In the genomic region with DNA sequence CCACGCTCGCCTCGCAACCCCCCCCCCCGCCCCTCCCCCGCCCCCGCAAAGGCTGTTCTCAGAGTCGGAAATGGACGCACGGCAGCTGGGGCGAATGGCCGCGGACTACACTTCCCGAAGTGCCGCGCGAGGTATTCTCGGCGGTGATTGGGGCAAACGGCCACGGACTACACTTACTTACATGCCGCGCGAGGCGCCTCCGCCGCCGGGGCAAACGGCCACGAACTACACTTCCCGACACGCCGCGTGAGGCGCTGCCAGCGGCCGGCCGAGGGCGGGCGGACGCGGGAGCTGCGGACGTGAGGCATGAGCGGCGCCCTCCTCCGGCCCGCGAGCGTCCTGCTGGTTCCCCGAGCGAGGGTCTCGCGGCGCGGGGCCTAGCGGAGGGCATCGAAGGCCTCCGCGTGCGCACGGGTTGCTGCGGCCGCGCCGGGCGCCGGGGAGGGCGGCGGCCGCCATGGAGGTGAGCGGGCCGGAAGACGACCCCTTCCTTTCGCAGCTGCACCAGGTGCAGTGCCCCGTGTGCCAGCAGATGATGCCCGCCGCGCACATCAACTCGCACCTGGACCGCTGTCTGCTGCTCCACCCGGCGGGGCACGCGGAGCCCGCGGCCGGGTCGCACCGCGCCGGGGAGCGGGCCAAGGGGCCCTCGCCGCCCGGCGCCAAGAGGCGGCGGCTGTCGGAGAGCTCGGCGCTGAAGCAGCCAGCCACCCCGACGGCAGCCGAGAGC, we compare ENCODE assay signal across 8 cellular contexts. TPM values are rescaled to one million over a fixed set of nuclear protein-coding genes. Genes with fewer than 3 reads are reported as not detected.
DNase-seq lines count a peak whose midpoint lies in the region; ATAC-seq and TF ChIP-seq lines count a peak whose summit lies in the region.

A gene (plus strand): TSS at position 228 of the 730 bp plus-strand sequence. CDS start 230 bp downstream, at position 458.

- peaks cover 13% of the 10 kb centered on the region for H3K36me3 Mint-ChIP-seq in nephron progenitor cell (ENCODE audit: low read depth)

- H3K4me1 ChIP-seq in Loucy (ENCODE audit: insufficient read depth, low read length, poor library complexity, severe bottlenecking): peaks cover 49% of the 10 kb centered on the region

- H3K27ac Mint-ChIP-seq in nephron progenitor cell: peak within 1 kb of the TSS; percentile 99
- peak within 1 kb of the TSS; percentile 97 to 99 for H3K27ac Mint-ChIP-seq in stimulated activated naive CD8-positive, alpha-beta T cell treated with anti-CD3 and anti-CD28 coated beads, Interleukin-15, amount 100 ng/mL, for 72 hours

- H3K4me2 ChIP-seq in Loucy (ENCODE audit: low read depth, low read length, poor library complexity, severe bottlenecking): peak within 1 kb of the TSS; percentile 84

- DNase-seq in ELF-1 (ENCODE audit: low read depth, low spot score) (peak; percentile 98), H7 (peak; percentile 97), fibroblast of the aortic adventitia (ENCODE audit: low read depth) (peak; percentile 99), nephron progenitor cell (peak; percentile 93)
- DNase-seq in activated effector memory CD4-positive, alpha-beta T cell treated with Interleukin-2 at 50 U/mL for 16 hours: peak; percentile 95
- peak; percentile 97 to 98 for DNase-seq in stimulated activated naive CD8-positive, alpha-beta T cell treated with anti-CD3 and anti-CD28 coated beads, Interleukin-15, amount 100 ng/mL, for 72 hours

- H3K4me3 ChIP-seq in H7 (ENCODE audit: insufficient read depth, low read depth, low read length) (peak within 1 kb of the TSS; percentile 95), Loucy (ENCODE audit: low read length, poor library complexity, severe bottlenecking) (peak within 1 kb of the TSS; percentile 98), fibroblast of the aortic adventitia (ENCODE audit: low read depth, low read length) (peak within 1 kb of the TSS; percentile 95)

- no peaks in the 10 kb centered on the region for H3K9me2 ChIP-seq in Loucy (replicated peaks; ENCODE audit: low read depth, low read length)

- H3K27me3 ChIP-seq in H7 (ENCODE audit: control insufficient read depth, insufficient read depth, low read length) (peaks cover 1% of the 10 kb centered on the region; the same call in 1 of the 2 replicates), Loucy (ENCODE audit: insufficient read depth, low read length, poor library complexity, severe bottlenecking) (no peaks in the 10 kb centered on the region)

- peak; percentile 76 for TF ChIP-seq POLR2A in Raji (IDR thresholded peaks at IDR 0.05; ENCODE audit: insufficient read depth, low read depth, low read length)

- peaks cover 9% of the 10 kb centered on the region for H3K9me3 Mint-ChIP-seq in nephron progenitor cell
- H3K9me3 Mint-ChIP-seq in stimulated activated naive CD8-positive, alpha-beta T cell treated with anti-CD3 and anti-CD28 coated beads, Interleukin-15, amount 100 ng/mL, for 72 hours: no peaks in the 10 kb centered on the region

- H3K36me3 ChIP-seq in H7 (replicated peaks; ENCODE audit: control insufficient read depth, insufficient read depth, low read length): peaks cover 2% of the 10 kb centered on the region
- H3K36me3 ChIP-seq in Loucy (ENCODE audit: insufficient read depth, low read length): no peaks in the 10 kb centered on the region

- peaks cover 42% of the 10 kb centered on the region for H4K20me1 ChIP-seq in Loucy (ENCODE audit: insufficient read depth, low read length, poor library complexity, severe bottlenecking)

- no peaks in the 10 kb centered on the region for H3K9me3 ChIP-seq in Loucy (ENCODE audit: insufficient read depth, low read depth, low read length)

- peak within 1 kb of the TSS; percentile 81 for H3K9ac ChIP-seq in Loucy (ENCODE audit: low read depth, low read length, poor library complexity, severe bottlenecking)

- H3K79me2 ChIP-seq in Loucy (ENCODE audit: insufficient read depth, low read length): peaks cover 48% of the 10 kb centered on the region

- peak; percentile 59 for TF ChIP-seq CTCF in Loucy (conservative IDR thresholded peaks at IDR 0.05; ENCODE audit: low read length)
- TF ChIP-seq CTCF in fibroblast of the aortic adventitia (IDR thresholded peaks at IDR 0.05; ENCODE audit: insufficient read depth, low read length): peak; percentile 59
- TF ChIP-seq CTCF in nephron progenitor cell (IDR thresholded peaks at IDR 0.05): peak; percentile 44

- H2AFZ ChIP-seq in Loucy (ENCODE audit: low read length): peak within 1 kb of the TSS; percentile 83

- H3F3A ChIP-seq in Loucy (ENCODE audit: low read depth): 0 out of 2 replicates have a peak, but pooled peaks cover 3% of the 10 kb centered on the region

- peak within 1 kb of the TSS; percentile 85 for H3K4me3 Mint-ChIP-seq in nephron progenitor cell
- H3K4me3 Mint-ChIP-seq in stimulated activated naive CD8-positive, alpha-beta T cell treated with anti-CD3 and anti-CD28 coated beads, Interleukin-15, amount 100 ng/mL, for 72 hours: peak within 1 kb of the TSS; percentile 81 to 97

- H3K27me3 Mint-ChIP-seq in nephron progenitor cell (ENCODE audit: low read depth, poor library complexity): no peaks in the 10 kb centered on the region
- no peaks in the 10 kb centered on the region for H3K27me3 Mint-ChIP-seq in stimulated activated naive CD8-positive, alpha-beta T cell treated with anti-CD3 and anti-CD28 coated beads, Interleukin-15, amount 100 ng/mL, for 72 hours

- H3K4me1 Mint-ChIP-seq in nephron progenitor cell: peaks cover 46% of the 10 kb centered on the region
- peaks cover 54% of the 10 kb centered on the region for H3K4me1 Mint-ChIP-seq in stimulated activated naive CD8-positive, alpha-beta T cell treated with anti-CD3 and anti-CD28 coated beads, Interleukin-15, amount 100 ng/mL, for 72 hours

- ATAC-seq in stimulated activated naive CD8-positive, alpha-beta T cell treated with anti-CD3 and anti-CD28 coated beads, Interleukin-15, amount 100 ng/mL, for 72 hours: peak; percentile 93

RNA-seq across cellular contexts. Expression of the gene that starts here (rescaled TPM):
- total RNA-seq in H7 (2014; rRNA removed; shearing (Covaris generic)): 50.5 and 56.1 TPM in 2 replicates
- total RNA-seq in fibroblast of the aortic adventitia (ENCODE audit: low replicate concordance): 25.8 and 29.4 TPM in 2 replicates

Comparison
In these comparisons a context has a peak if more than half of its experiments do, and no peak if none do; other contexts are left out.
1. Peak in every context shown above with its lines: DNase-seq, ATAC-seq and H3K4me3 ChIP-seq.